Comparison of ENCODE assay signal across 9 cellular contexts in the genomic region with DNA sequence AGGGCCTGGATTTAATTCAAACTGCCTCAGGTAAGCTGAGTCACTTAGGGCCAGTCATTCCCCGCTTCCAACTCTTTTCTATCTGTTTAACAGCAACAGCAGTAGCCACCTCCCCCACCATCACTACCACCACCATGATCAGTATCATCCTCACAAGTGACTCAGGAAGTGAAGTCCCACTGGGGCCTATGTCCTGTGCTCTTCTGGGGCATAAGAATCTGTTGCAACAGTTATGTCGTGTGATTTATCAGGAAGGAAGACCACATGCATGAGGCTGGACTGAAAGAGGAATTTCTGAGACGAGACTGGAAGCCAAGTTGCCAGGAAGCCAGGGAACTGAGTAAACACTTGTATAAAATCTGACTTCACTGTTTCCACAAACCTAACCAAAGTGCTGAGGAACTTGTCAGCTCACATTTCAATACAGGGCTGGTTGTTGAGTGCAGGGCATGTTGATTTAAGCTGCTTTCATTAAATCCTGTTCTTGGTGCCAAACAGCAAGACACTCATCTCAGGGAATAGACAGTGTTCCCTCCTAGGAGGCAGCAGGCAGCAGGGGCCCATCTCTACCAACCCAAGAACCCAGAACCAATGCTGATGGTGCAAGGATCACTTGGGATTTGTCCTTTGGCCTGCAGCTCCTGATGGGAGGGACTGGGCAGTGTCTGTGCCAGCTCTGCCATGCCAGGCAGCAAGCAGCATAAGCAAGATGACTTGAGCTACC.
A peak's percentile ranks its signal among the peaks of the same experiment; 100 is the strongest.
DNase-seq lines count a peak whose midpoint lies in the region; ATAC-seq and TF ChIP-seq lines count a peak whose summit lies in the region.
"Had no signal": no experiment of that assay in that cellular context is flagged by ENCODE, and none has a peak within 500 bp of the region (broad histone marks: within the 10 kb centered on the region; RNA-seq: fewer than 3 reads in every experiment).

No MANE protein-coding gene starts in this region.

- H3K36me3 ChIP-seq in A673 (ENCODE audit: insufficient read depth, low read length, poor library complexity, severe bottlenecking), result no peaks in the 10 kb centered on the region
- peaks cover 3% of the 10 kb centered on the region for H3K36me3 ChIP-seq in mesodermal cell (ENCODE audit: control insufficient read depth, insufficient read depth, low read length)

- no TSS peak for BruUV-seq in A673 (replicated peaks; lab: Mats Ljungman, UMichigan)

- H3K27me3 ChIP-seq in A673 (replicated peaks; ENCODE audit: insufficient read depth, low read depth, low read length, poor library complexity), result no peaks in the 10 kb centered on the region

- TF ChIP-seq CTCF in A673 (conservative IDR thresholded peaks at IDR 0.05; ENCODE audit: low read depth, low read length), result no peak
- TF ChIP-seq CTCF in choroid plexus epithelial cell (conservative IDR thresholded peaks at IDR 0.05; ENCODE audit: low read depth, low read length), result no peak

- no peak overlapping the region for H3K4me3 ChIP-seq in A673 (ENCODE audit: low read depth, low read length, poor library complexity, severe bottlenecking)
- no peak overlapping the region for H3K4me3 ChIP-seq in choroid plexus epithelial cell (ENCODE audit: low read depth, low read length)
- H3K4me3 ChIP-seq in mesodermal cell (ENCODE audit: extremely low read depth, insufficient read depth, low read length, poor library complexity, severe bottlenecking), result no peak overlapping the region

- H3K9me3 ChIP-seq in A673 (ENCODE audit: low read depth, low read length, poor library complexity, severe bottlenecking) (no peaks in the 10 kb centered on the region), mesodermal cell (ENCODE audit: control insufficient read depth, low read length) (no peaks in the 10 kb centered on the region)

- no peak for ATAC-seq in GM21381 (IDR thresholded peaks at IDR 0.05; ENCODE audit: unreplicated experiment)
- no peak for ATAC-seq in HG03045 (IDR thresholded peaks at IDR 0.05; ENCODE audit: unreplicated experiment)

- no peak overlapping the region for H3K27ac ChIP-seq in A673 (ENCODE audit: low read depth, low read length, poor library complexity, severe bottlenecking)
- H3K27ac ChIP-seq in mesodermal cell (ENCODE audit: low read depth, low read length, severe bottlenecking), result peak overlapping the region; percentile 74

- 62 to 86% methylated on average over 1 to 2 of the region's 3 CpGs for WGBS in mesodermal cell (ENCODE audit: insufficient coverage in 2 of 2), 2 experiments

- DNase-seq in A673 (ENCODE audit: low spot score) (peak; percentile 64), NCI-H2029 treated with DMSO at 0.1 percent for 48 hours (lab: John Stamatoyannopoulos, UW) (peak; percentile 90), choroid plexus epithelial cell (ENCODE audit: low read depth) (peak; percentile 96), GM19240 (ENCODE audit: insufficient read length, low spot score) (no peak)
- no peak for DNase-seq in activated naive CD4-positive, alpha-beta T cell treated with anti-CD3 and anti-CD28 coated beads, Interleukin-2, amount 50 U/mL, for 16 hours
- DNase-seq: CD4-positive, CD25-positive, alpha-beta regulatory T cell had no signal

- intact Hi-C loops in A673 (cut with micrococcal nuclease; ENCODE audit: unreplicated experiment), result no loop called here

- POLR2A ChIA-PET in A673 (lab: Charles Lee; ENCODE audit: low non-redundant PET), result interaction anchor here (0.6 kb wide), 1 partner anchor 55 kb away, joined by 3 read pairs; no protein-coding TSS in a partner anchor

- H3K4me1 ChIP-seq in A673 (ENCODE audit: insufficient read depth, low read length, poor library complexity, severe bottlenecking) (peaks cover 13% of the 10 kb centered on the region), mesodermal cell (ENCODE audit: control insufficient read depth, insufficient read depth, low read length, poor library complexity, severe bottlenecking) (peaks cover 46% of the 10 kb centered on the region)

- CTCF ChIA-PET in A673 (lab: Charles Lee), result no interaction called here

Comparison
In these comparisons a context has a peak if more than half of its experiments do, and no peak if none do; other contexts are left out.
1. DNase-seq: peak in A673 (single experiment), NCI-H2029 treated with DMSO at 0.1 percent for 48 hours (single experiment) and choroid plexus epithelial cell (single experiment); none in GM19240 (single experiment) and activated naive CD4-positive, alpha-beta T cell treated with anti-CD3 and anti-CD28 coated beads, Interleukin-2, amount 50 U/mL, for 16 hours (single experiment).